In the genomic region with DNA sequence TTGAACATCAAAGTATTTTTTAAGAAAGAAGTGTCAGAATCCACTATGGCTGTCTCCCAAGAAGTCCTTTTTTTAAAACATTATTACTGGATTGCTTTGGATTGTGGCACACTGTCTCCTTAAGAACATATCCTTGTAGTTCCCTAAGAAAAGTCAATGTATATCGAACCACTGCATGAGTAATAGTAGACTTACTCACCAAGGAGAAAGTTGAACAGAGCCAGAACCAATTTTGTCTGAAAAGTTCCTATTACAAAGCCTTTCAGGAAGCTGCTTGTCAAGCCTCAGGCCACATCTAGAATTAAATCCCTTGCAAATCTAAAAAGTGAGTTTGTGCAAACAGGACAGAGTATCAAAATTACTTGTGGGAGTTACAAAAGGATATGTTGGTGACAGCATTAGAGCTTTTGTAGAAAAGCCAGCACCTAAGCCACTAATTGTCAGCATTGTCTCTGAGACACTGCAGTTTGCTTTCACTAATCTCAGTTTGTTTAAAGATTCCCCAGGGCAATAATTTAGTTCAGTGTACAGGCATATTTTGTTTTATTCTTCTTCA, we compare ENCODE assay signal across 1 cellular context.
TF ChIP-seq lines count a peak whose summit lies in the region.

No MANE protein-coding gene starts in this region.

TF ChIP-seq in SK-N-SH, 30 proteins besides CTCF, POLR2A, EP300 and RAD21 (continued from another document):
- TF ChIP-seq, protein P1, sequence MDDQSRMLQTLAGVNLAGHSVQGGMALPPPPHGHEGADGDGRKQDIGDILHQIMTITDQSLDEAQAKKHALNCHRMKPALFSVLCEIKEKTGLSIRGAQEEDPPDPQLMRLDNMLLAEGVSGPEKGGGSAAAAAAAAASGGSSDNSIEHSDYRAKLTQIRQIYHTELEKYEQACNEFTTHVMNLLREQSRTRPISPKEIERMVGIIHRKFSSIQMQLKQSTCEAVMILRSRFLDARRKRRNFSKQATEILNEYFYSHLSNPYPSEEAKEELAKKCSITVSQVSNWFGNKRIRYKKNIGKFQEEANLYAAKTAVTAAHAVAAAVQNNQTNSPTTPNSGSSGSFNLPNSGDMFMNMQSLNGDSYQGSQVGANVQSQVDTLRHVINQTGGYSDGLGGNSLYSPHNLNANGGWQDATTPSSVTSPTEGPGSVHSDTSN (IDR thresholded peaks at IDR 0.05): peak; percentile 65
- TF ChIP-seq RXRA (IDR thresholded peaks at IDR 0.05; ENCODE audit: borderline replicate concordance, low read depth) (0 out of 2 replicates have a peak, but pooled peaks have one; percentile 12), TCF12 (IDR thresholded peaks at IDR 0.05) (peak; percentile 49; the same call in 1 of the 2 replicates), GATA2 (CRISPR knock-in tag; IDR thresholded peaks at IDR 0.05) (no peak), MEF2A (IDR thresholded peaks at IDR 0.05; ENCODE audit: borderline replicate concordance, low read depth) (0 out of 2 replicates have a peak, but pooled peaks have one; percentile 16), SIN3A (IDR thresholded peaks at IDR 0.05; ENCODE audit: borderline replicate concordance, low read depth, low read length) (no peak), JUND (IDR thresholded peaks at IDR 0.05) (peak; percentile 41; the same call in 1 of the 2 replicates), RFX5 (IDR thresholded peaks at IDR 0.05; ENCODE audit: low read length) (no peak), FOXJ3 (CRISPR knock-in tag; IDR thresholded peaks at IDR 0.05) (no peak), RCOR1 (IDR thresholded peaks at IDR 0.05; ENCODE audit: low read length) (no peak), TEAD4 (IDR thresholded peaks at IDR 0.05; ENCODE audit: borderline replicate concordance, insufficient read depth) (no peak)
- TF ChIP-seq, protein P2, sequence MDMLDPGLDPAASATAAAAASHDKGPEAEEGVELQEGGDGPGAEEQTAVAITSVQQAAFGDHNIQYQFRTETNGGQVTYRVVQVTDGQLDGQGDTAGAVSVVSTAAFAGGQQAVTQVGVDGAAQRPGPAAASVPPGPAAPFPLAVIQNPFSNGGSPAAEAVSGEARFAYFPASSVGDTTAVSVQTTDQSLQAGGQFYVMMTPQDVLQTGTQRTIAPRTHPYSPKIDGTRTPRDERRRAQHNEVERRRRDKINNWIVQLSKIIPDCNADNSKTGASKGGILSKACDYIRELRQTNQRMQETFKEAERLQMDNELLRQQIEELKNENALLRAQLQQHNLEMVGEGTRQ (IDR thresholded peaks at IDR 0.05; ENCODE audit: borderline replicate concordance, low read depth, low read length): no peak
- TF ChIP-seq, protein P3, sequence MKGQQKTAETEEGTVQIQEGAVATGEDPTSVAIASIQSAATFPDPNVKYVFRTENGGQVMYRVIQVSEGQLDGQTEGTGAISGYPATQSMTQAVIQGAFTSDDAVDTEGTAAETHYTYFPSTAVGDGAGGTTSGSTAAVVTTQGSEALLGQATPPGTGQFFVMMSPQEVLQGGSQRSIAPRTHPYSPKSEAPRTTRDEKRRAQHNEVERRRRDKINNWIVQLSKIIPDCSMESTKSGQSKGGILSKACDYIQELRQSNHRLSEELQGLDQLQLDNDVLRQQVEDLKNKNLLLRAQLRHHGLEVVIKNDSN (IDR thresholded peaks at IDR 0.05; ENCODE audit: borderline replicate concordance, low read depth): no peak
- TF ChIP-seq, protein P4, sequence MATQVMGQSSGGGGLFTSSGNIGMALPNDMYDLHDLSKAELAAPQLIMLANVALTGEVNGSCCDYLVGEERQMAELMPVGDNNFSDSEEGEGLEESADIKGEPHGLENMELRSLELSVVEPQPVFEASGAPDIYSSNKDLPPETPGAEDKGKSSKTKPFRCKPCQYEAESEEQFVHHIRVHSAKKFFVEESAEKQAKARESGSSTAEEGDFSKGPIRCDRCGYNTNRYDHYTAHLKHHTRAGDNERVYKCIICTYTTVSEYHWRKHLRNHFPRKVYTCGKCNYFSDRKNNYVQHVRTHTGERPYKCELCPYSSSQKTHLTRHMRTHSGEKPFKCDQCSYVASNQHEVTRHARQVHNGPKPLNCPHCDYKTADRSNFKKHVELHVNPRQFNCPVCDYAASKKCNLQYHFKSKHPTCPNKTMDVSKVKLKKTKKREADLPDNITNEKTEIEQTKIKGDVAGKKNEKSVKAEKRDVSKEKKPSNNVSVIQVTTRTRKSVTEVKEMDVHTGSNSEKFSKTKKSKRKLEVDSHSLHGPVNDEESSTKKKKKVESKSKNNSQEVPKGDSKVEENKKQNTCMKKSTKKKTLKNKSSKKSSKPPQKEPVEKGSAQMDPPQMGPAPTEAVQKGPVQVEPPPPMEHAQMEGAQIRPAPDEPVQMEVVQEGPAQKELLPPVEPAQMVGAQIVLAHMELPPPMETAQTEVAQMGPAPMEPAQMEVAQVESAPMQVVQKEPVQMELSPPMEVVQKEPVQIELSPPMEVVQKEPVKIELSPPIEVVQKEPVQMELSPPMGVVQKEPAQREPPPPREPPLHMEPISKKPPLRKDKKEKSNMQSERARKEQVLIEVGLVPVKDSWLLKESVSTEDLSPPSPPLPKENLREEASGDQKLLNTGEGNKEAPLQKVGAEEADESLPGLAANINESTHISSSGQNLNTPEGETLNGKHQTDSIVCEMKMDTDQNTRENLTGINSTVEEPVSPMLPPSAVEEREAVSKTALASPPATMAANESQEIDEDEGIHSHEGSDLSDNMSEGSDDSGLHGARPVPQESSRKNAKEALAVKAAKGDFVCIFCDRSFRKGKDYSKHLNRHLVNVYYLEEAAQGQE (IDR thresholded peaks at IDR 0.05; ENCODE audit: low read depth, low read length): no peak
- TF ChIP-seq, protein P5, sequence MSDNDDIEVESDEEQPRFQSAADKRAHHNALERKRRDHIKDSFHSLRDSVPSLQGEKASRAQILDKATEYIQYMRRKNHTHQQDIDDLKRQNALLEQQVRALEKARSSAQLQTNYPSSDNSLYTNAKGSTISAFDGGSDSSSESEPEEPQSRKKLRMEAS (IDR thresholded peaks at IDR 0.05; ENCODE audit: low read depth): no peak
